Comparison of ENCODE assay signal across 1 cellular context in genomic region chr14:64823305-64823985, GRCh38.
TF ChIP-seq lines count a peak whose summit lies in the region.

No MANE protein-coding gene starts in this region.

TF ChIP-seq in HepG2, 621 proteins besides CTCF, POLR2A, EP300 and RAD21 (continued from another document):
- TF ChIP-seq ZXDC (CRISPR knock-in tag; IDR thresholded peaks at IDR 0.05) (no peak), ZNF687 (CRISPR knock-in tag; IDR thresholded peaks at IDR 0.05) (peak; percentile 48), SNAPC2 (CRISPR knock-in tag; IDR thresholded peaks at IDR 0.05) (no peak), TEAD3 (CRISPR knock-in tag; optimal IDR thresholded peaks at IDR 0.05; ENCODE audit: borderline replicate concordance) (peak; percentile 13), STAG1 (CRISPR knock-in tag; IDR thresholded peaks at IDR 0.05) (peak; percentile 88), ZNF501 (CRISPR knock-in tag; IDR thresholded peaks at IDR 0.05) (0 out of 2 replicates have a peak, but pooled peaks have one; percentile 19), TFAP4 (IDR thresholded peaks at IDR 0.05; ENCODE audit: borderline replicate concordance, low read depth) (peak; percentile 75; the same call in 1 of the 2 replicates), ZNF282 (IDR thresholded peaks at IDR 0.05; ENCODE audit: partially characterized antibody) (no peak), NFE2L1 (CRISPR knock-in tag; IDR thresholded peaks at IDR 0.05; ENCODE audit: borderline replicate concordance) (no peak), NRL (CRISPR knock-in tag; IDR thresholded peaks at IDR 0.05; ENCODE audit: borderline replicate concordance) (no peak), ZC3H13 (CRISPR knock-in tag; IDR thresholded peaks at IDR 0.05) (no peak), ZNF619 (CRISPR knock-in tag; IDR thresholded peaks at IDR 0.05) (0 out of 2 replicates have a peak, but pooled peaks have one; percentile 33), SALL2 (CRISPR knock-in tag; IDR thresholded peaks at IDR 0.05) (no peak), ZNF263 (CRISPR knock-in tag; IDR thresholded peaks at IDR 0.05) (peak; percentile 97), SRY (CRISPR knock-in tag; IDR thresholded peaks at IDR 0.05) (no peak), ZNF318 (CRISPR knock-in tag; IDR thresholded peaks at IDR 0.05) (no peak), ATF7 (IDR thresholded peaks at IDR 0.05) (no peak), ATF7 (CRISPR knock-in tag; IDR thresholded peaks at IDR 0.05) (no peak), HBP1 (CRISPR knock-in tag; IDR thresholded peaks at IDR 0.05; ENCODE audit: low read depth) (no peak), ZBTB3 (CRISPR knock-in tag; IDR thresholded peaks at IDR 0.05; ENCODE audit: borderline replicate concordance, low read depth) (no peak), ZNF256 (CRISPR knock-in tag; conservative IDR thresholded peaks at IDR 0.05) (no peak), HNRNPLL (IDR thresholded peaks at IDR 0.05; ENCODE audit: low read depth, low read length, poor library complexity, severe bottlenecking) (peak; percentile 23), UBTF (CRISPR knock-in tag; IDR thresholded peaks at IDR 0.05) (peak; percentile 51), ZNF264 (CRISPR knock-in tag; IDR thresholded peaks at IDR 0.05) (no peak)
